33 cellular contexts compared by ENCODE assay signal in genomic region chr11:16598906-16599305, GRCh38.
DNase-seq lines count a peak whose midpoint lies in the region; ATAC-seq, FAIRE-seq and TF ChIP-seq lines count a peak whose summit lies in the region.
"Had no signal": no experiment of that assay in that cellular context is flagged by ENCODE, and none has a peak within 500 bp of the region (broad histone marks: within the 10 kb centered on the region; RNA-seq: fewer than 3 reads in every experiment).

No MANE protein-coding gene starts in this region.

- peak overlapping the region; percentile 97; the same call in 1 of the 2 replicates for H3K27ac ChIP-seq in SK-N-MC
- no peak overlapping the region for H3K27ac ChIP-seq in K562 (ENCODE audit: extremely low read depth, low read depth, low read length)
- H3K27ac ChIP-seq: 22Rv1; A549; BLaER1; BLaER1 treated with 17β-estradiol and CSF1 and Interleukin-3, amounts not matched to agents 10 nM and 100 nM; C4-2B had no signal

- in situ Hi-C loops in K562 (cut with MboI), result loop anchor here (10.0 kb wide), 1 partner anchor 234 kb away; no protein-coding TSS in a partner anchor

- no peaks in the 10 kb centered on the region for H4K20me1 ChIP-seq in K562 (replicated peaks; ENCODE audit: control insufficient read depth, insufficient read depth, low read length)

- CTCF ChIA-PET in K562 (lab: Yijun Ruan, JAX; ENCODE audit: low intra/inter-chr PET ratio), result no interaction called here

- no peak for TF ChIP-seq EP300 in K562 (IDR thresholded peaks at IDR 0.05; ENCODE audit: low read length)

- FAIRE-seq in K562 (lab: Jason Lieb, UNC), result no peak
- FAIRE-seq: A204.1, A549, D721Med had no signal

- WGBS in K562 (ENCODE audit: insufficient coverage, low coverage, missing lambda C conversion rate), result 78% methylated on average over 7 of the region's 7 CpGs

- peaks cover 12 to 15% of the 10 kb centered on the region in 2 experiments; a peak in 4 of 5 replicates for H3K4me1 ChIP-seq in K562 (replicated peaks in 1 of 2; ENCODE audit: control insufficient read depth in 2 of 2, insufficient read depth in 2 of 2, low read length in 2 of 2)
- H3K4me1 ChIP-seq: A549, BE2C had no signal

- no peak for ATAC-seq in K562
- ATAC-seq in GM19023 (IDR thresholded peaks at IDR 0.05; ENCODE audit: unreplicated experiment), result no peak
- ATAC-seq: A549; CD8-positive, alpha-beta T cell had no signal

- no TSS peak for BruUV-seq in K562 (replicated peaks; lab: Mats Ljungman, UMichigan)

- TF ChIP-seq POLR2A in K562 (conservative IDR thresholded peaks at IDR 0.05), result no peak

- H3K4me3 ChIP-seq in SK-N-MC (0 out of 2 replicates have a peak overlapping the region, but pooled peaks have one; percentile 97), K562 (no peak overlapping the region)
- H3K4me3 ChIP-seq: A549; BLaER1; BLaER1 treated with 17β-estradiol and CSF1 and Interleukin-3, amounts not matched to agents 10 nM and 100 nM had no signal

- DNase-seq in SK-N-MC (ENCODE audit: low read depth, low spot score) (no peak), K562 (ENCODE audit: extremely low read depth in 1 of 4, low spot score in 3 of 4) (no peak), superior temporal gyrus (ENCODE audit: extremely low spot score) (peak; percentile 11)
- DNase-seq in activated CD4-positive, CD25-positive, alpha-beta regulatory T cell (lab: John Stamatoyannopoulos, UW), result no peak
- DNase-seq in effector CD4-positive, alpha-beta T cell, result no peak
- DNase-seq: 8988T; ACHN; AML-193; BE2C; C1 segment of cervical spinal cord; Caco-2; Calu3; CD4-positive, alpha-beta memory T cell; CD4-positive, alpha-beta T cell; CD4-positive, CD25-positive, alpha-beta regulatory T cell; CD8-positive, alpha-beta memory T cell; CD8-positive, alpha-beta T cell; COR-L47; DMS 273 treated with DMSO at 0.1 percent for 48 hours; DMS153; DMS53; DMS79; DMS79 treated with DMSO at 0.1 percent for 48 hours; DND-41; EL had no signal

- no peaks in the 10 kb centered on the region for H3K27me3 ChIP-seq in K562 (ENCODE audit: control insufficient read depth in 2 of 2, insufficient read depth in 2 of 2, low read length in 2 of 2)

- no peak overlapping the region for H3K4me2 ChIP-seq in K562 (ENCODE audit: insufficient read depth, low read length)
- H3K4me2 ChIP-seq: A549; BLaER1; BLaER1 treated with 17β-estradiol and CSF1 and Interleukin-3, amounts not matched to agents 10 nM and 100 nM had no signal

- no peak for TF ChIP-seq RAD21 in K562 (CRISPR knock-in tag; conservative IDR thresholded peaks at IDR 0.05 in 1 of 2, IDR thresholded peaks at IDR 0.05 in 1 of 2)

- H3K79me2 ChIP-seq in K562 (ENCODE audit: control insufficient read depth, insufficient read depth, low read length), result peaks cover 17% of the 10 kb centered on the region; the same call in 2 of the 3 replicates

- POLR2A ChIA-PET in K562 (lab: Yijun Ruan, JAX), result no interaction called here

- TF ChIP-seq CTCF in K562 (IDR thresholded peaks at IDR 0.05 in 2 of 3, conservative IDR thresholded peaks at IDR 0.05 in 1 of 3; ENCODE audit: insufficient read depth in 2 of 3, low read depth in 1 of 3, low read length in 3 of 3), result no peak

- H3K9me1 ChIP-seq in K562 (ENCODE audit: control insufficient read depth, insufficient read depth, low read length), result no peaks in the 10 kb centered on the region

- H3K36me3 ChIP-seq in SK-N-MC (ENCODE audit: insufficient read depth, low read length), result peaks cover 45% of the 10 kb centered on the region
- H3K36me3 ChIP-seq in K562 (ENCODE audit: control insufficient read depth, insufficient read depth, low read length), result no peaks in the 10 kb centered on the region
- H3K36me3 ChIP-seq: BE2C; BLaER1; BLaER1 treated with 17β-estradiol and CSF1 and Interleukin-3, amounts not matched to agents 10 nM and 100 nM had no signal

- H2AFZ ChIP-seq in K562 (ENCODE audit: low read depth, low read length), result no peak overlapping the region

- no peak overlapping the region for H3K9ac ChIP-seq in SK-N-MC (ENCODE audit: insufficient read length)
- no peak overlapping the region for H3K9ac ChIP-seq in K562 (ENCODE audit: insufficient read depth in 1 of 2, low read depth in 2 of 2, low read length in 2 of 2)
- H3K9ac ChIP-seq: BLaER1; BLaER1 treated with 17β-estradiol and CSF1 and Interleukin-3, amounts not matched to agents 10 nM and 100 nM had no signal

- intact Hi-C loops in K562 (cut with micrococcal nuclease), result no loop called here

- H3K9me3 ChIP-seq in SK-N-MC (ENCODE audit: low read depth, low read length) (no peaks in the 10 kb centered on the region), K562 (replicated peaks; ENCODE audit: control insufficient read depth, insufficient read depth, low read depth, low read length) (no peaks in the 10 kb centered on the region; the same call in 1 of the 2 replicates)
- H3K9me3 ChIP-seq: A549; BE2C; BLaER1; BLaER1 treated with 17β-estradiol and CSF1 and Interleukin-3, amounts not matched to agents 10 nM and 100 nM; Caco-2 had no signal

TF ChIP-seq in K562, 482 proteins besides CTCF, POLR2A, EP300 and RAD21:
- TF ChIP-seq SLC30A9 (CRISPR knock-in tag; IDR thresholded peaks at IDR 0.05) (0 out of 2 replicates have a peak, but pooled peaks have one; percentile 61), NFIX (CRISPR knock-in tag; IDR thresholded peaks at IDR 0.05; ENCODE audit: low read depth) (peak; percentile 26; the same call in 1 of the 2 replicates), NCOA1 (IDR thresholded peaks at IDR 0.05; ENCODE audit: low read depth) (no peak), ZNF277 (CRISPR knock-in tag; IDR thresholded peaks at IDR 0.05; ENCODE audit: borderline replicate concordance) (peak; percentile 86)
